Comparison of ENCODE assay signal across 8 cellular contexts in the genomic region with DNA sequence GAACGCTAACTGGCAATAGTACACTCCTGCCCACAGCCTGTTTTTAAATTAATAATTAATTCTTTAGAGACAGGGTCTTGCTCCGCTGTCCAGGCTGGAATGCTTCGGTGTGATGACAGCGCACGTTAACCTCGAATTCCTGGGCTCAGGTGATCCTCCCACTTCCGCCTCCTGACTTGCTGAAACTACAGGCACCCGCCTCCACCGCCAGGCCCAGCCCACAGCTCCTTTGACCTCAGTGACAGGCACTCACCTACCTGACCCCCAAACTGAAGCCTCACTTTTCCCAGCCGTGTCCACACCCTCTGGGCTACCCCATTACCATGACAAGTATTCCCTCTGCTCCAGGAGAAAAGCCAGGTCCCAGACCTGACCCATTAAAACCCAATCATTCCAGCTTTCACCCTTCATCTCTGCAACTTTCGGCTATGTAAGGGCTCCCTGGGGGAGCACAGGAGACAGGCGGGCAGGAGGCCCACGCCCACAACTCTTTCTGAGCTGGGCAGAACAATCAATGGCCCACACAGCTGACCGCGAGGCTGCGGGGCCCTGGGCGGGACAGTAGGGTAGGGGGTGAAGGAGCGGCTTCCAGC. TPM values are rescaled to one million over a fixed set of nuclear protein-coding genes. Genes with fewer than 3 reads are reported as not detected.
A peak's percentile ranks its signal among the peaks of the same experiment; 100 is the strongest.
DNase-seq lines count a peak whose midpoint lies in the region; ATAC-seq and TF ChIP-seq lines count a peak whose summit lies in the region.

No MANE protein-coding gene starts in this region.

- H3K36me3 Mint-ChIP-seq in brain = no peaks in the 10 kb centered on the region

- peaks cover 11 to 15% of the 10 kb centered on the region in 2 donors for H3K27me3 ChIP-seq in right atrium auricular region
- H3K27me3 ChIP-seq in mononuclear cell (ENCODE audit: insufficient read depth, low read length) = peaks cover 8% of the 10 kb centered on the region
- peaks cover 0 to 8% of the 10 kb centered on the region in 2 donors for H3K27me3 ChIP-seq in uterus

- peaks cover 40% of the 10 kb centered on the region for H3K27me3 Mint-ChIP-seq in brain

- peaks cover 9% of the 10 kb centered on the region for H3K4me1 Mint-ChIP-seq in brain

- peak overlapping the region; percentile 75 to 85 (median 80) for H3K4me3 Mint-ChIP-seq in brain

- TF ChIP-seq POLR2A in uterus (IDR thresholded peaks at IDR 0.05) = no peak

- H3K27ac ChIP-seq in right atrium auricular region = peak overlapping the region in 1 of 2 donors; percentile 57
- H3K27ac ChIP-seq in uterus = no peak overlapping the region

- H3K27ac Mint-ChIP-seq in brain = no peak overlapping the region

- no peak for ATAC-seq in left ventricle myocardium superior

- H3K4me1 ChIP-seq in right atrium auricular region (peaks cover 0 to 27% of the 10 kb centered on the region in 2 donors), mononuclear cell (ENCODE audit: insufficient read depth, low read length) (peaks cover 19% of the 10 kb centered on the region), uterus (peaks cover 0 to 17% of the 10 kb centered on the region in 2 donors)

- H3K9me3 Mint-ChIP-seq in brain = peaks cover 0 to 4% (median 0%) of the 10 kb centered on the region in 5 experiments

- TF ChIP-seq CTCF in right atrium auricular region (IDR thresholded peaks at IDR 0.05) (no peak), brain (conservative IDR thresholded peaks at IDR 0.05) (no peak), uterus (IDR thresholded peaks at IDR 0.05) (no peak)

- H3K36me3 ChIP-seq in right atrium auricular region = no peaks in the 10 kb centered on the region
- H3K36me3 ChIP-seq in uterus = no peaks in the 10 kb centered on the region

- H3K9me3 ChIP-seq in right atrium auricular region (no peaks in the 10 kb centered on the region), mononuclear cell (ENCODE audit: low read depth, low read length) (no peaks in the 10 kb centered on the region), uterus (no peaks in the 10 kb centered on the region)

- DNase-seq in right atrium auricular region (ENCODE audit: low spot score) (no peak), left ventricle myocardium superior (no peak), uterus (no peak), COLO829 (ENCODE audit: low spot score) (no peak), dedifferentiated amniotic fluid mesenchymal stem cell (ENCODE audit: extremely low spot score) (no peak)
- DNase-seq in stimulated activated CD4-positive, alpha-beta T cell treated with anti-CD3 and anti-CD28 coated beads, Interleukin-4, amount 100 ng/mL, for 24 hours = no peak

- H3K4me3 ChIP-seq in right atrium auricular region (peak overlapping the region; percentile 56 to 91), mononuclear cell (ENCODE audit: low read length) (peak overlapping the region; percentile 36), uterus (peak overlapping the region; percentile 46 to 76)

- intact Hi-C loops in left ventricle myocardium superior (cut with micrococcal nuclease) (no loop called here), uterus (cut with DNase I; ENCODE audit: low total_unique reads) (loop anchor here (5.0 kb wide), 1 partner anchor 162 kb away; no protein-coding TSS in a partner anchor)

RNA-seq across cellular contexts. Expression of gene LMNTD2, which starts 0.7 kb away (rescaled TPM):
- total RNA-seq in right atrium auricular region (under 1 TPM; 0.33 to 0.86 TPM), left ventricle myocardium superior (0.20 TPM), mononuclear cell (2.1 TPM), uterus (1 to 10 TPM in 1 of 4 donors, under 1 TPM in 2, not detected in 1; 0.14 to 2.2 (median 0.51) TPM)
- polyA plus RNA-seq in brain (ENCODE audit: insufficient read depth, low read depth, low replicate concordance) = 1.1 TPM

RNA-seq across cellular contexts. Expression of gene RASSF7, which starts 1.0 kb away (rescaled TPM):
- total RNA-seq in right atrium auricular region = 10 to 100 TPM in 1 of 2 donors, 1 to 10 TPM in 1; 8.5 to 13.0 TPM
- total RNA-seq in left ventricle myocardium superior = 4.6 TPM
- 11.2 TPM for polyA plus RNA-seq in brain (ENCODE audit: insufficient read depth, low read depth, low replicate concordance)
- total RNA-seq in mononuclear cell = 16.6 TPM
- 10 to 100 TPM in 2 of 4 donors, 1 to 10 TPM in 1, under 1 TPM in 1; 0.59 to 13.1 (median 8.0) TPM for total RNA-seq in uterus

RNA-seq across cellular contexts. Expression of gene PHRF1, which starts 16.5 kb away (rescaled TPM):
- 10 to 100 TPM; 12.4 to 14.2 TPM for total RNA-seq in right atrium auricular region
- 18.5 TPM for total RNA-seq in left ventricle myocardium superior
- 12.6 TPM for polyA plus RNA-seq in brain (ENCODE audit: insufficient read depth, low read depth, low replicate concordance)
- 25.1 TPM for total RNA-seq in mononuclear cell
- total RNA-seq in uterus = 10 to 100 TPM in 3 of 4 donors, 1 to 10 TPM in 1; 5.0 to 45.8 (median 24.1) TPM

RNA-seq across cellular contexts. Expression of gene LRRC56, which starts 22.5 kb away (rescaled TPM):
- total RNA-seq in right atrium auricular region (under 1 TPM; 0.12 to 0.15 TPM), left ventricle myocardium superior (0.22 TPM), mononuclear cell (0.94 TPM), uterus (1 to 10 TPM in 2 of 4 donors, not detected in 2; 1.7 to 1.9 TPM)
- polyA plus RNA-seq in brain (ENCODE audit: insufficient read depth, low read depth, low replicate concordance) = 5.4 TPM

RNA-seq across cellular contexts. Expression of gene HRAS, which starts 24.4 kb away (rescaled TPM):
- total RNA-seq in right atrium auricular region (10 to 100 TPM; 31.7 to 48.1 TPM), left ventricle myocardium superior (67.1 TPM), mononuclear cell (7.1 TPM), uterus (10 to 100 TPM in 3 of 4 donors, 1 to 10 TPM in 1; 5.4 to 37.6 (median 23.8) TPM)
- 127 TPM for polyA plus RNA-seq in brain (ENCODE audit: insufficient read depth, low read depth, low replicate concordance)
